1 cellular context compared by ENCODE assay signal in genomic region chr14:105015905-105016304, GRCh38.
TF ChIP-seq lines count a peak whose summit lies in the region.

No MANE protein-coding gene starts in this region.

TF ChIP-seq in A549, 52 proteins besides CTCF, POLR2A, EP300 and RAD21 (continued from another document):
- TF ChIP-seq BCL3 (IDR thresholded peaks at IDR 0.05) (no peak), HOXB5 (CRISPR knock-in tag; IDR thresholded peaks at IDR 0.05) (no peak), ZNF302 (CRISPR knock-in tag; IDR thresholded peaks at IDR 0.05) (no peak), ZFP36 (IDR thresholded peaks at IDR 0.05; ENCODE audit: borderline replicate concordance, partially characterized antibody) (no peak)
